In genomic region chr3:58107597-58107996, GRCh38 we compare ENCODE assay signal across 28 cellular contexts.
"Had no signal": no experiment of that assay in that cellular context is flagged by ENCODE, and none has a peak within 500 bp of the region (broad histone marks: within the 10 kb centered on the region; RNA-seq: fewer than 3 reads in every experiment).

No MANE protein-coding gene starts in this region.

- DNase-seq: activated CD4-positive, alpha-beta T cell treated with anti-CD3 and anti-CD28 coated beads for 48 hours; activated CD4-positive, alpha-beta T cell treated with anti-CD3 and anti-CD28 coated beads, Interleukin-2, amount 50 U/mL, for 48 hours; activated CD8-positive, alpha-beta memory T cell treated with anti-CD3 and anti-CD28 coated beads, Interleukin-2, amount 50 U/mL, for 48 hours; activated naive CD4-positive, alpha-beta T cell treated with Interleukin-2 at 50 U/mL for 16 hours; activated T-cell treated with anti-CD3 and anti-CD28 coated beads, Interleukin-2, amount 50 U/mL, for 48 hours; aorta; body of pancreas; cerebellar nuclear complex; colonic mucosa; effector memory CD4-positive, alpha-beta T cell; esophagus squamous epithelium; foreskin melanocyte; heart right ventricle; kidney glomerular epithelial cell; left ventricle myocardium inferior; mucosa of descending colon; naive B cell; nephron progenitor cell; small intestine; stimulated activated CD4-positive, alpha-beta T cell treated with anti-CD3 and anti-CD28 coated beads, Interleukin-4, amount 100 ng/mL, for 24 hours; upper lobe of left lung had no signal

- H3K4me3 Mint-ChIP-seq: activated naive CD8-positive, alpha-beta T cell; naive B cell; nephron progenitor cell; stimulated activated effector memory CD8-positive, alpha-beta T cell treated with anti-CD3 and anti-CD28 coated beads, Interleukin-12 subunit alpha, Interleukin-12 subunit beta, amount 100 ng/mL, for 72 hours; stimulated activated naive CD8-positive, alpha-beta T cell treated with anti-CD3 and anti-CD28 coated beads, Interleukin-15, Interleukin-2, amounts not matched to agents 100 ng/mL and 50 ng/mL, for 24 hours had no signal

- H3K27ac Mint-ChIP-seq: activated naive CD8-positive, alpha-beta T cell; nephron progenitor cell; progenitor cell of endocrine pancreas; stimulated activated effector memory CD8-positive, alpha-beta T cell treated with anti-CD3 and anti-CD28 coated beads, Interleukin-12 subunit alpha, Interleukin-12 subunit beta, amount 100 ng/mL, for 72 hours; stimulated activated naive CD8-positive, alpha-beta T cell treated with anti-CD3 and anti-CD28 coated beads, Interleukin-15, Interleukin-2, amounts not matched to agents 100 ng/mL and 50 ng/mL, for 24 hours had no signal

- H3K9me3 ChIP-seq: body of pancreas, colonic mucosa, esophagus squamous epithelium, heart right ventricle, left ventricle myocardium inferior, mucosa of descending colon, neutrophil, thoracic aorta, upper lobe of left lung had no signal

- H3K9me3 Mint-ChIP-seq: naive B cell; nephron progenitor cell; stimulated activated effector memory CD8-positive, alpha-beta T cell treated with anti-CD3 and anti-CD28 coated beads, Interleukin-12 subunit alpha, Interleukin-12 subunit beta, amount 100 ng/mL, for 72 hours; stimulated activated naive CD8-positive, alpha-beta T cell treated with anti-CD3 and anti-CD28 coated beads, Interleukin-15, Interleukin-2, amounts not matched to agents 100 ng/mL and 50 ng/mL, for 24 hours had no signal

- H3K4me1 ChIP-seq: left ventricle myocardium inferior had no signal

- H3K36me3 ChIP-seq: neutrophil had no signal

- H3K27me3 Mint-ChIP-seq: activated naive CD8-positive, alpha-beta T cell; naive B cell; progenitor cell of endocrine pancreas; stimulated activated naive CD8-positive, alpha-beta T cell treated with anti-CD3 and anti-CD28 coated beads, Interleukin-15, Interleukin-2, amounts not matched to agents 100 ng/mL and 50 ng/mL, for 24 hours had no signal

- H3K27ac ChIP-seq: body of pancreas, cardiac muscle cell, colonic mucosa, esophagus squamous epithelium, left ventricle myocardium inferior, neutrophil, thoracic aorta, upper lobe of left lung had no signal

- H3K4me3 ChIP-seq: body of pancreas, cardiac muscle cell, colonic mucosa, esophagus squamous epithelium, heart right ventricle, left ventricle myocardium inferior, mucosa of descending colon, thoracic aorta, upper lobe of left lung had no signal

- H3K27me3 ChIP-seq: body of pancreas, cardiac muscle cell, colonic mucosa, esophagus squamous epithelium, heart right ventricle, neutrophil, upper lobe of left lung had no signal
